In genomic region chr20:43409041-43409913, GRCh38 we compare ENCODE assay signal across 9 cellular contexts. TPM values are rescaled to one million over a fixed set of nuclear protein-coding genes. Genes with fewer than 3 reads are reported as not detected.
DNase-seq lines count a peak whose midpoint lies in the region; ATAC-seq, FAIRE-seq and TF ChIP-seq lines count a peak whose summit lies in the region.
"Had no signal": no experiment of that assay in that cellular context is flagged by ENCODE, and none has a peak within 500 bp of the region (broad histone marks: within the 10 kb centered on the region; RNA-seq: fewer than 3 reads in every experiment).

No MANE protein-coding gene starts in this region.

- no peak for TF ChIP-seq POLR2A in GM12891 (IDR thresholded peaks at IDR 0.05; ENCODE audit: low read depth, low read length)
- TF ChIP-seq POLR2A in endothelial cell of umbilical vein (IDR thresholded peaks at IDR 0.05; ENCODE audit: low read depth, low read length) = no peak
- no peak for TF ChIP-seq POLR2A in body of pancreas (IDR thresholded peaks at IDR 0.05)

- H3K9ac ChIP-seq in endothelial cell of umbilical vein (replicated peaks; ENCODE audit: extremely low read depth, insufficient read depth, low read length) = no peak overlapping the region
- no peak overlapping the region for H3K9ac ChIP-seq in smooth muscle cell (ENCODE audit: low read depth)

- H2AFZ ChIP-seq in endothelial cell of umbilical vein (ENCODE audit: low read depth, low read length) (no peak overlapping the region), smooth muscle cell (ENCODE audit: low read depth) (peak overlapping the region; percentile 47)

- FAIRE-seq in GM12891 (lab: Jason Lieb, UNC) (peak; percentile 33), endothelial cell of umbilical vein (lab: Jason Lieb, UNC) (peak; percentile 35)
- FAIRE-seq: islet of Langerhans had no signal

- H3K27me3 ChIP-seq in endothelial cell of umbilical vein (ENCODE audit: control insufficient read depth in 2 of 2, insufficient read depth in 2 of 2, low read length in 2 of 2) = no peaks in the 10 kb centered on the region
- peaks cover 5% of the 10 kb centered on the region for H3K27me3 ChIP-seq in smooth muscle cell (ENCODE audit: low read depth)
- no peaks in the 10 kb centered on the region for H3K27me3 ChIP-seq in body of pancreas

- H3K4me2 ChIP-seq in endothelial cell of umbilical vein (ENCODE audit: insufficient read depth, low read length) (no peak overlapping the region), smooth muscle cell (peak overlapping the region; percentile 65)

- no peaks in the 10 kb centered on the region for H3K9me3 ChIP-seq in endothelial cell of umbilical vein (replicated peaks; ENCODE audit: control insufficient read depth, insufficient read depth, low read length)
- no peaks in the 10 kb centered on the region for H3K9me3 ChIP-seq in smooth muscle cell (replicated peaks; ENCODE audit: low read depth)
- peaks cover 0 to 19% (median 0%) of the 10 kb centered on the region in 3 donors for H3K9me3 ChIP-seq in body of pancreas

- no peaks in the 10 kb centered on the region for H3K36me3 ChIP-seq in endothelial cell of umbilical vein (ENCODE audit: control insufficient read depth in 2 of 2, extremely low read depth in 1 of 2, insufficient read depth in 2 of 2, low read length in 2 of 2)
- H3K36me3 ChIP-seq in smooth muscle cell (ENCODE audit: low read depth) = no peaks in the 10 kb centered on the region
- no peaks in the 10 kb centered on the region for H3K36me3 ChIP-seq in body of pancreas (replicated peaks in 1 of 2; ENCODE audit: insufficient read depth in 1 of 2, low read depth in 2 of 2)

- H3K4me3 ChIP-seq in endothelial cell of umbilical vein (replicated peaks in 1 of 3; ENCODE audit: insufficient read depth in 1 of 3, low read depth in 1 of 3, low read length in 3 of 3) (no peak overlapping the region), smooth muscle cell (no peak overlapping the region), body of pancreas (no peak overlapping the region)

- TF ChIP-seq CTCF in endothelial cell of umbilical vein (IDR thresholded peaks at IDR 0.05; ENCODE audit: extremely low read depth in 1 of 2, insufficient read depth in 1 of 2, low read depth in 1 of 2, low read length in 2 of 2) = peak; percentile 52 to 56
- peak; percentile 80 for TF ChIP-seq CTCF in smooth muscle cell (IDR thresholded peaks at IDR 0.05; ENCODE audit: borderline replicate concordance, insufficient read depth, poor library complexity, severe bottlenecking)
- peak in 3 of 7 experiments; percentile 15 to 31 (median 27) for TF ChIP-seq CTCF in body of pancreas (IDR thresholded peaks at IDR 0.05)

- 28% methylated on average over 12 of the region's 12 CpGs for WGBS in smooth muscle cell (ENCODE audit: low lambda C conversion rate)
- WGBS in body of pancreas, 2 donors = 23 to 35% methylated on average over 12 of the region's 12 CpGs

- intact Hi-C loops in endothelial cell of umbilical vein (cut with micrococcal nuclease) = loop anchor here (1.0 to 10.0 kb wide), 4 partner anchors 224 to 1675 kb away; partner anchors contain the start of gene PTPRT
- intact Hi-C loops in activated T-helper 1 cell treated with anti-CD3 and anti-CD28 coated beads, Interleukin-12 subunit alpha, Interleukin-12 subunit beta, Interleukin-2, Interleukin-4 antibody, amounts not matched to agents 30 ng/mL and 10 ng/mL and 1 ng/mL, durations not matched to agents 14 hours and 24 hours and 36 hours (cut with micrococcal nuclease) = loop anchor here (2.0 kb wide), 1 partner anchor 222 kb away; no protein-coding TSS in a partner anchor
- intact Hi-C loops in body of pancreas (cut with DNase I) = no loop called here

- H3K4me3 Mint-ChIP-seq in activated T-helper 1 cell treated with anti-CD3 and anti-CD28 coated beads, Interleukin-12 subunit alpha, Interleukin-12 subunit beta, Interleukin-2, Interleukin-4 antibody, amounts not matched to agents 30 ng/mL and 10 ng/mL and 1 ng/mL, durations not matched to agents 14 hours and 24 hours and 36 hours = no peak overlapping the region

- no peaks in the 10 kb centered on the region for H3K9me3 Mint-ChIP-seq in activated T-helper 1 cell treated with anti-CD3 and anti-CD28 coated beads, Interleukin-12 subunit alpha, Interleukin-12 subunit beta, Interleukin-2, Interleukin-4 antibody, amounts not matched to agents 30 ng/mL and 10 ng/mL and 1 ng/mL, durations not matched to agents 14 hours and 24 hours and 36 hours

- ATAC-seq in body of pancreas (no peak), HG02623 (IDR thresholded peaks at IDR 0.05; ENCODE audit: unreplicated experiment) (no peak)

- no peaks in the 10 kb centered on the region for H3K4me1 ChIP-seq in endothelial cell of umbilical vein (ENCODE audit: control insufficient read depth, extremely low read depth, insufficient read depth, low read length)
- no peaks in the 10 kb centered on the region for H3K4me1 ChIP-seq in smooth muscle cell (ENCODE audit: low read depth)
- no peaks in the 10 kb centered on the region for H3K4me1 ChIP-seq in body of pancreas

- H3K4me1 Mint-ChIP-seq in activated T-helper 1 cell treated with anti-CD3 and anti-CD28 coated beads, Interleukin-12 subunit alpha, Interleukin-12 subunit beta, Interleukin-2, Interleukin-4 antibody, amounts not matched to agents 30 ng/mL and 10 ng/mL and 1 ng/mL, durations not matched to agents 14 hours and 24 hours and 36 hours (ENCODE audit: low read depth) = no peaks in the 10 kb centered on the region

- no TSS peak for BruUV-seq in endothelial cell of umbilical vein (replicated peaks; lab: Mats Ljungman, UMichigan)

- POLR2A ChIA-PET in endothelial cell of umbilical vein (lab: Charles Lee) = no interaction called here

- H3K27me3 Mint-ChIP-seq in activated T-helper 1 cell treated with anti-CD3 and anti-CD28 coated beads, Interleukin-12 subunit alpha, Interleukin-12 subunit beta, Interleukin-2, Interleukin-4 antibody, amounts not matched to agents 30 ng/mL and 10 ng/mL and 1 ng/mL, durations not matched to agents 14 hours and 24 hours and 36 hours (ENCODE audit: insufficient read depth) = peaks cover 19% of the 10 kb centered on the region

- H4K20me1 ChIP-seq in endothelial cell of umbilical vein (replicated peaks; ENCODE audit: control insufficient read depth, extremely low read depth, insufficient read depth, low read length) (no peaks in the 10 kb centered on the region), smooth muscle cell (ENCODE audit: low read depth) (no peaks in the 10 kb centered on the region)

- DNase-seq in AML-193 (lab: John Stamatoyannopoulos, UW) (peak; percentile 3 to 22), GM12891 (ENCODE audit: insufficient read length, low spot score) (no peak), NCI-H69 (lab: John Stamatoyannopoulos, UW) (peak; percentile 29), endothelial cell of umbilical vein (ENCODE audit: low read depth, low spot score) (peak; percentile 38), smooth muscle cell (lab: John Stamatoyannopoulos, UW; ENCODE audit: unreplicated experiment) (no peak), body of pancreas (no peak)
- no peak for DNase-seq in activated T-helper 1 cell treated with anti-CD3 and anti-CD28 coated beads, Interleukin-12 subunit alpha, Interleukin-12 subunit beta, Interleukin-2, Interleukin-4 antibody, amounts not matched to agents 30 ng/mL and 10 ng/mL and 1 ng/mL, durations not matched to agents 14 hours and 24 hours and 36 hours (ENCODE audit: low spot score)

- H3K27ac Mint-ChIP-seq in activated T-helper 1 cell treated with anti-CD3 and anti-CD28 coated beads, Interleukin-12 subunit alpha, Interleukin-12 subunit beta, Interleukin-2, Interleukin-4 antibody, amounts not matched to agents 30 ng/mL and 10 ng/mL and 1 ng/mL, durations not matched to agents 14 hours and 24 hours and 36 hours = no peak overlapping the region

- no peaks in the 10 kb centered on the region for H3K36me3 Mint-ChIP-seq in activated T-helper 1 cell treated with anti-CD3 and anti-CD28 coated beads, Interleukin-12 subunit alpha, Interleukin-12 subunit beta, Interleukin-2, Interleukin-4 antibody, amounts not matched to agents 30 ng/mL and 10 ng/mL and 1 ng/mL, durations not matched to agents 14 hours and 24 hours and 36 hours (ENCODE audit: low read depth)

- dilution Hi-C loops in endothelial cell of umbilical vein (cut with MboI; ENCODE audit: extremely low pct_ligation_motif_present, low sequenced_read_pairs) = no loop called here

- no peaks in the 10 kb centered on the region for H3K9me1 ChIP-seq in endothelial cell of umbilical vein (replicated peaks; ENCODE audit: control insufficient read depth, extremely low read depth, insufficient read depth, low read length)

- no peak overlapping the region for H3K27ac ChIP-seq in endothelial cell of umbilical vein (ENCODE audit: insufficient read depth, low read depth, low read length)
- no peak overlapping the region for H3K27ac ChIP-seq in smooth muscle cell (ENCODE audit: low read depth)
- no peak overlapping the region for H3K27ac ChIP-seq in body of pancreas

- CTCF ChIA-PET in endothelial cell of umbilical vein (lab: Charles Lee) = interaction anchor here (0.6 to 2.8 kb wide), 19 partner anchors 8 to 1716 kb away, joined by 3 to 85 read pairs (median 4); no protein-coding TSS in a partner anchor

- H3K79me2 ChIP-seq in endothelial cell of umbilical vein (ENCODE audit: control insufficient read depth, insufficient read depth, low read length) (no peaks in the 10 kb centered on the region), smooth muscle cell (ENCODE audit: low read depth) (no peaks in the 10 kb centered on the region)

- H3F3A ChIP-seq in smooth muscle cell (ENCODE audit: low read depth) = no peaks in the 10 kb centered on the region

TF ChIP-seq in GM12891, 5 proteins besides CTCF, POLR2A, EP300 and RAD21 (continues in another document):
- no peak for TF ChIP-seq POLR2AphosphoS5 (IDR thresholded peaks at IDR 0.05; ENCODE audit: low read depth, low read length)
- no peak for TF ChIP-seq TAF1 (IDR thresholded peaks at IDR 0.05; ENCODE audit: low read depth, low read length)

RNA-seq across cellular contexts. Expression of gene SRSF6, which starts 48.4 kb away (rescaled TPM):
- polyA plus RNA-seq in GM12891 (2012; ENCODE audit: low read depth, missing spikeins) = 115 TPM
- total RNA-seq in endothelial cell of umbilical vein (153 and 157 TPM in 2 replicates), smooth muscle cell (85.0 and 96.0 TPM in 2 replicates), body of pancreas (10 to 100 TPM; 58.4 to 90.6 TPM)
- polyA plus RNA-seq in endothelial cell of umbilical vein (52.0 and 61.9 TPM in 2 replicates), smooth muscle cell (25.1 and 35.5 TPM in 2 replicates)
- 82.6 and 99.1 TPM in 2 replicates for polyA plus RNA-seq in endothelial cell of umbilical vein (2011; cell fraction: cytosol; rRNA removed)
- 330 and 385 TPM in 2 replicates for polyA plus RNA-seq in endothelial cell of umbilical vein (2011; cell fraction: nucleus; rRNA removed)
- polyA plus RNA-seq in endothelial cell of umbilical vein (2012) = 112 and 113 TPM in 2 replicates
- 95.4 and 111 TPM in 2 replicates for polyA minus RNA-seq in endothelial cell of umbilical vein
- polyA minus RNA-seq in endothelial cell of umbilical vein (2011; cell fraction: cytosol; rRNA and poly(A)+ RNA removed) = 104 TPM
- 88.6 and 112 TPM in 2 replicates for polyA minus RNA-seq in endothelial cell of umbilical vein (2011; cell fraction: nucleus; rRNA and poly(A)+ RNA removed)
- 207 and 219 TPM in 2 replicates for total RNA-seq in activated T-helper 1 cell treated with anti-CD3 and anti-CD28 coated beads, Interleukin-12 subunit alpha, Interleukin-12 subunit beta, Interleukin-2, Interleukin-4 antibody, amounts not matched to agents 30 ng/mL and 10 ng/mL and 1 ng/mL, durations not matched to agents 14 hours and 24 hours and 36 hours

Comparison
In these comparisons a context has a peak if more than half of its experiments do, and no peak if none do; other contexts are left out.
1. DNase-seq: peak in AML-193 (2 of 2), NCI-H69 (single experiment) and endothelial cell of umbilical vein (single experiment); none in GM12891 (single experiment), smooth muscle cell (single experiment), activated T-helper 1 cell treated with anti-CD3 and anti-CD28 coated beads, Interleukin-12 subunit alpha, Interleukin-12 subunit beta, Interleukin-2, Interleukin-4 antibody, amounts not matched to agents 30 ng/mL and 10 ng/mL and 1 ng/mL, durations not matched to agents 14 hours and 24 hours and 36 hours (single experiment) and body of pancreas (0 of 4).